Comparison of ENCODE assay signal across 21 cellular contexts in genomic region chr4:75054089-75054488, GRCh38.
"Had no signal": no experiment of that assay in that cellular context is flagged by ENCODE, and none has a peak within 500 bp of the region (broad histone marks: within the 10 kb centered on the region; RNA-seq: fewer than 3 reads in every experiment).

No MANE protein-coding gene starts in this region.

- H3K36me3 Mint-ChIP-seq: natural killer cell treated with Interleukin-12 subunit alpha and Interleukin-12 subunit beta and Interleukin-15 and Interleukin-18, amount 100 ng/mL, for 72 hours; type B pancreatic cell had no signal

- H3K4me3 ChIP-seq: left lung, lower lobe of right lung, ovary, right atrium auricular region, right lobe of liver, smooth muscle cell, tibial nerve, uterus had no signal

- H3K27ac ChIP-seq: left lung, lower lobe of right lung, ovary, right atrium auricular region, right lobe of liver, tibial nerve, uterus had no signal

- H3K4me1 Mint-ChIP-seq: naive thymus-derived CD4-positive, alpha-beta T cell had no signal

- DNase-seq: hippocampal formation; kidney glomerular epithelial cell; left cardiac atrium; left lung; lower lobe of right lung; mammary epithelial cell; mesenchymal stem cell; naive thymus-derived CD4-positive, alpha-beta T cell; ovary; right lobe of liver; stimulated activated CD4-positive, alpha-beta T cell treated with anti-CD3 and anti-CD28 coated beads, Interleukin-1b, Interleukin-23, amount 100 ng/mL, for 48 hours; stimulated activated CD4-positive, alpha-beta T cell treated with anti-CD3 and anti-CD28 coated beads, Interleukin-4, amount 100 ng/mL, for 1 hour; stimulated activated naive B cell treated with anti-CD40 and anti-IgM and Interleukin-4, amounts not matched to agents 10 μg/mL and 1 μg/mL and 100 μg/mL, for 72 hours; stimulated activated naive CD8-positive, alpha-beta T cell treated with anti-CD3 and anti-CD28 coated beads, Interleukin-15, Interleukin-2, amounts not matched to agents 100 U/mL and 50 U/mL, for 24 hours; uterus had no signal

- H3K27me3 ChIP-seq: left lung, ovary, right atrium auricular region, right lobe of liver, tibial nerve, uterus had no signal

- H3K9me3 Mint-ChIP-seq: natural killer cell treated with Interleukin-12 subunit alpha and Interleukin-12 subunit beta and Interleukin-15 and Interleukin-18, amount 100 ng/mL, for 72 hours; stimulated activated naive B cell treated with anti-CD40 and anti-IgM and Interleukin-4, amounts not matched to agents 10 μg/mL and 1 μg/mL and 100 μg/mL, for 72 hours; type B pancreatic cell had no signal

- H3K27me3 Mint-ChIP-seq: natural killer cell treated with Interleukin-12 subunit alpha and Interleukin-12 subunit beta and Interleukin-15 and Interleukin-18, amount 100 ng/mL, for 72 hours; progenitor cell of endocrine pancreas; type B pancreatic cell had no signal

- H3K4me3 Mint-ChIP-seq: naive thymus-derived CD4-positive, alpha-beta T cell; natural killer cell treated with Interleukin-12 subunit alpha and Interleukin-12 subunit beta and Interleukin-15 and Interleukin-18, amount 100 ng/mL, for 72 hours; stimulated activated naive B cell treated with anti-CD40 and anti-IgM and Interleukin-4, amounts not matched to agents 10 μg/mL and 1 μg/mL and 100 μg/mL, for 72 hours; type B pancreatic cell had no signal

- H3K9me3 ChIP-seq: left lung, lower lobe of right lung, ovary, right atrium auricular region, right lobe of liver, tibial nerve, uterus had no signal

- H3K27ac Mint-ChIP-seq: naive thymus-derived CD4-positive, alpha-beta T cell; natural killer cell treated with Interleukin-12 subunit alpha and Interleukin-12 subunit beta and Interleukin-15 and Interleukin-18, amount 100 ng/mL, for 72 hours; progenitor cell of endocrine pancreas; stimulated activated naive B cell treated with anti-CD40 and anti-IgM and Interleukin-4, amounts not matched to agents 10 μg/mL and 1 μg/mL and 100 μg/mL, for 72 hours; type B pancreatic cell had no signal

- H3K4me1 ChIP-seq: left lung, lower lobe of right lung, right lobe of liver, tibial nerve, uterus had no signal

- ATAC-seq: left lung; lower lobe of right lung; naive thymus-derived CD4-positive, alpha-beta T cell; natural killer cell treated with Interleukin-12 subunit alpha and Interleukin-12 subunit beta and Interleukin-15 and Interleukin-18, amount 100 ng/mL, for 72 hours; right lobe of liver; stimulated activated naive B cell treated with anti-CD40 and anti-IgM and Interleukin-4, amounts not matched to agents 10 μg/mL and 1 μg/mL and 100 μg/mL, for 72 hours; stimulated activated naive CD8-positive, alpha-beta T cell treated with anti-CD3 and anti-CD28 coated beads, Interleukin-15, Interleukin-2, amounts not matched to agents 100 U/mL and 50 U/mL, for 24 hours had no signal

- H3K36me3 ChIP-seq: left lung, lower lobe of right lung, ovary, right atrium auricular region, right lobe of liver, tibial nerve, uterus had no signal
